ENCODE assay signal across 13 cellular contexts in the genomic region with DNA sequence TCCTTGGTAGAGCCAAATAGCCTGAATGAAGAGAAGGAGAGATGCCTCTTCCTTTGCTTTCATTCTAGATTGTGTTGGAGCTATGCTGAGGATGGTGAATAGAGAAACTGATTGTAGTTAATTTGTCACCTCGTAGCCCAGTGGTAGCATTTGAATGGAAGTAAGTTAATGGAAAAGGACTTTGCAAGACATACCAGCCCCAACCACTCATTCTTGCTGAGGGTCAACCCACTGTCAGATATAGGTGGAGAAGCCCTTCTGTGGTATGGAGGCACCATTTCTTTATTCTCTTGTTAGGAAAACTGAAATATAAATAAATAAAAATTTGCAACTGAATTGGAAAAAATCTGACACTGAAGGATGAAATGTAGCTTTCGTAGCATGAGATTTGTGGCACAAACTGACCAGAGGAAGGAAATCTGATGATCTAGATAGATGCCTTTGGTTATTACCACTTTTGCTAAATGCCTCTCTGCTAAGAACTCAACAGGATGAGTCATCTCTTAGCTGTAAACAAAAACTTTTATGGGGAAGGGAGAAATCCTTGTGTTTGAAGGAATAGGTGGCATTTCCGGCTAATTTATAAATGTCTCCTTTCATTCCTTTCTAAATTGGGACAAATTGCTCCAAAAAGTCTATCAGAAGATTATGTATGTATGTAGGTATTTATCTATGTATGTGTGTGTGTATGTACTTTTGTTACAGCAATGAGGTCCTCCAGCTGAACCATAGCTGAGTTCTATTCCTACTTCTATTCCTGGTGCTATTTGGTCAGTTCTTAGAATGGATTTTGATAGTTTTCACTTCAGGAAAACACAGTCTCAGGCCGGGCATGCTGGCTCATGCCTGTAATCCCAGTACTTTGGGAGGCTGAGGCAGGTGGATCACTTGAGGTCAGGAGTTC.
A peak's percentile ranks its signal among the peaks of the same experiment; 100 is the strongest.
DNase-seq lines count a peak whose midpoint lies in the region; ATAC-seq, FAIRE-seq and TF ChIP-seq lines count a peak whose summit lies in the region.
"Had no signal": no experiment of that assay in that cellular context is flagged by ENCODE, and none has a peak within 500 bp of the region (broad histone marks: within the 10 kb centered on the region; RNA-seq: fewer than 3 reads in every experiment).

No MANE protein-coding gene starts in this region.

- in situ Hi-C loops in GM13977 (cut with MboI; ENCODE audit: low pct_unique_long_range_greater_than_20kb, low sequenced_read_pairs, unreplicated experiment) = no loop called here

- no peaks in the 10 kb centered on the region for H3K4me1 Mint-ChIP-seq in H9
- H3K4me1 Mint-ChIP-seq in T-helper 2 cell treated with Interferon-gamma antibody and Interleukin-4, amounts not matched to agents 5 μg/mL and 100 μg/mL, for 36 hours (ENCODE audit: low read depth) = peaks cover 67% of the 10 kb centered on the region
- H3K4me1 Mint-ChIP-seq: B cell had no signal

- FAIRE-seq in small intestine (lab: Jason Lieb, UNC) = no peak

- H3K9me3 ChIP-seq in A673 (ENCODE audit: low read depth, low read length, poor library complexity, severe bottlenecking) = no peaks in the 10 kb centered on the region
- no peaks in the 10 kb centered on the region for H3K9me3 ChIP-seq in H9 (ENCODE audit: control insufficient read depth, low read depth, low read length)
- H3K9me3 ChIP-seq in small intestine (ENCODE audit: control insufficient read depth, low read depth) = no peaks in the 10 kb centered on the region
- no peaks in the 10 kb centered on the region for H3K9me3 ChIP-seq in hepatocyte (ENCODE audit: low read depth)
- H3K9me3 ChIP-seq: gastrocnemius medialis, right lobe of liver, upper lobe of right lung had no signal

- no peak overlapping the region for H3K4me3 ChIP-seq in A673 (ENCODE audit: low read depth, low read length, poor library complexity, severe bottlenecking)
- H3K4me3 ChIP-seq in small intestine (ENCODE audit: low read depth in 1 of 2, low read length in 2 of 2) = no peak overlapping the region
- no peak overlapping the region for H3K4me3 ChIP-seq in hepatocyte
- H3K4me3 ChIP-seq: gastrocnemius medialis, right lobe of liver, upper lobe of right lung had no signal

- H2BK15ac ChIP-seq in H9 (ENCODE audit: low read depth, low read length) = no peak overlapping the region

- no peaks in the 10 kb centered on the region for H3K27me3 Mint-ChIP-seq in H9 (ENCODE audit: low read depth)
- no peaks in the 10 kb centered on the region for H3K27me3 Mint-ChIP-seq in T-helper 2 cell treated with Interferon-gamma antibody and Interleukin-4, amounts not matched to agents 5 μg/mL and 100 μg/mL, for 36 hours (ENCODE audit: low read depth)
- H3K27me3 Mint-ChIP-seq: B cell had no signal

- no peak overlapping the region for H2AK5ac ChIP-seq in H9 (ENCODE audit: insufficient read length, low read length)

- H4K91ac ChIP-seq in H9 (ENCODE audit: insufficient read length, low read depth, low read length) = no peak overlapping the region

- H2AFZ ChIP-seq in H9 (ENCODE audit: low read length) = no peak overlapping the region
- no peak overlapping the region for H2AFZ ChIP-seq in hepatocyte

- no peak overlapping the region for H3K27ac Mint-ChIP-seq in H9
- H3K27ac Mint-ChIP-seq in T-helper 2 cell treated with Interferon-gamma antibody and Interleukin-4, amounts not matched to agents 5 μg/mL and 100 μg/mL, for 36 hours = no peak overlapping the region
- H3K27ac Mint-ChIP-seq: B cell had no signal

- H3K36me3 Mint-ChIP-seq in H9 (ENCODE audit: insufficient read depth in 1 of 3, low read depth in 3 of 3) = no peaks in the 10 kb centered on the region
- peaks cover 61% of the 10 kb centered on the region for H3K36me3 Mint-ChIP-seq in T-helper 2 cell treated with Interferon-gamma antibody and Interleukin-4, amounts not matched to agents 5 μg/mL and 100 μg/mL, for 36 hours (ENCODE audit: low read depth)

- peak overlapping the region; percentile 12 for H3T11ph ChIP-seq in H9 (ENCODE audit: low read length)

- H3K23me2 ChIP-seq in H9 (ENCODE audit: insufficient read length, low read depth, low read length, poor library complexity, severe bottlenecking) = no peaks in the 10 kb centered on the region

- H3K9me2 ChIP-seq in hepatocyte (replicated peaks; ENCODE audit: insufficient read depth) = no peaks in the 10 kb centered on the region

- no peak overlapping the region for H4K8ac ChIP-seq in H9 (replicated peaks; ENCODE audit: insufficient read length, low read depth, low read length)

- no peak overlapping the region for H3K4ac ChIP-seq in H9 (ENCODE audit: low read depth, low read length)

- H3K23ac ChIP-seq in H9 (ENCODE audit: insufficient read length, low read depth, low read length) = no peak overlapping the region

- H3K4me3 Mint-ChIP-seq in H9 = no peak overlapping the region
- H3K4me3 Mint-ChIP-seq in T-helper 2 cell treated with Interferon-gamma antibody and Interleukin-4, amounts not matched to agents 5 μg/mL and 100 μg/mL, for 36 hours = peak overlapping the region; percentile 28
- H3K4me3 Mint-ChIP-seq: B cell had no signal

- H3K36me3 ChIP-seq in A673 (ENCODE audit: insufficient read depth, low read length, poor library complexity, severe bottlenecking) (no peaks in the 10 kb centered on the region), small intestine (ENCODE audit: control insufficient read depth in 2 of 2, insufficient read depth in 2 of 2, low read length in 2 of 2) (no peaks in the 10 kb centered on the region), hepatocyte (replicated peaks; ENCODE audit: insufficient read depth, low read depth) (no peaks in the 10 kb centered on the region)
- H3K36me3 ChIP-seq: gastrocnemius medialis, right lobe of liver, upper lobe of right lung had no signal

- H3K9me3 Mint-ChIP-seq in H9 = no peaks in the 10 kb centered on the region
- no peaks in the 10 kb centered on the region for H3K9me3 Mint-ChIP-seq in T-helper 2 cell treated with Interferon-gamma antibody and Interleukin-4, amounts not matched to agents 5 μg/mL and 100 μg/mL, for 36 hours

- TF ChIP-seq CTCF in A673 (conservative IDR thresholded peaks at IDR 0.05; ENCODE audit: low read depth, low read length) = no peak
- no peak for TF ChIP-seq CTCF in H9 (conservative IDR thresholded peaks at IDR 0.05)
- TF ChIP-seq CTCF in foreskin keratinocyte (conservative IDR thresholded peaks at IDR 0.05) = no peak
- no peak for TF ChIP-seq CTCF in hepatocyte (IDR thresholded peaks at IDR 0.05; ENCODE audit: poor library complexity)
- TF ChIP-seq CTCF in GM13977 (IDR thresholded peaks at IDR 0.05; ENCODE audit: extremely low read depth, insufficient read depth, missing control alignments) = no peak

- H3K56ac ChIP-seq in H9 (ENCODE audit: insufficient read length, low read depth, low read length) = no peak overlapping the region

- no peak overlapping the region for H3K9ac ChIP-seq in H9 (ENCODE audit: extremely low read depth, insufficient read length, low read length)

- H2BK20ac ChIP-seq in H9 (ENCODE audit: low read depth, low read length, poor library complexity, severe bottlenecking) = no peak overlapping the region

- BruUV-seq in A673 (replicated peaks; lab: Mats Ljungman, UMichigan) = no TSS peak

- H3K4me2 ChIP-seq in H9 (ENCODE audit: insufficient read depth, insufficient read length, low read length) = no peak overlapping the region
- no peak overlapping the region for H3K4me2 ChIP-seq in hepatocyte

- H3K27ac ChIP-seq in A673 (ENCODE audit: low read depth, low read length, poor library complexity, severe bottlenecking) (no peak overlapping the region), H9 (ENCODE audit: insufficient read length, low read depth, low read length) (no peak overlapping the region), foreskin keratinocyte (no peak overlapping the region), small intestine (ENCODE audit: low read depth in 1 of 2, low read length in 1 of 2) (no peak overlapping the region), hepatocyte (no peak overlapping the region)
- H3K27ac ChIP-seq: gastrocnemius medialis, right lobe of liver, upper lobe of right lung had no signal

- no peaks in the 10 kb centered on the region for H3K79me2 ChIP-seq in H9 (ENCODE audit: insufficient read depth, low read length)
- no peaks in the 10 kb centered on the region for H3K79me2 ChIP-seq in hepatocyte

- H3K14ac ChIP-seq in H9 (ENCODE audit: insufficient read depth, low read length) = no peak overlapping the region

- peaks cover 33% of the 10 kb centered on the region for H3K4me1 ChIP-seq in A673 (ENCODE audit: insufficient read depth, low read length, poor library complexity, severe bottlenecking)
- H3K4me1 ChIP-seq in H9 (ENCODE audit: insufficient read depth, low read length) = no peaks in the 10 kb centered on the region
- H3K4me1 ChIP-seq in foreskin keratinocyte = peaks cover 6% of the 10 kb centered on the region
- H3K4me1 ChIP-seq in small intestine (ENCODE audit: control insufficient read depth in 2 of 2, insufficient read depth in 1 of 2, low read depth in 1 of 2, low read length in 1 of 2) = peaks cover 0 to 2% of the 10 kb centered on the region in 2 donors
- H3K4me1 ChIP-seq in hepatocyte (ENCODE audit: insufficient read depth) = no peaks in the 10 kb centered on the region
- H3K4me1 ChIP-seq: gastrocnemius medialis, right lobe of liver had no signal

- POLR2A ChIA-PET in A673 (lab: Charles Lee; ENCODE audit: low non-redundant PET) = no interaction called here

- no peak overlapping the region for H2BK120ac ChIP-seq in H9 (ENCODE audit: low read depth, low read length, poor library complexity, severe bottlenecking)

- H3K27me3 ChIP-seq in A673 (replicated peaks; ENCODE audit: insufficient read depth, low read depth, low read length, poor library complexity) (no peaks in the 10 kb centered on the region), H9 (ENCODE audit: insufficient read depth, low read length) (no peaks in the 10 kb centered on the region), foreskin keratinocyte (no peaks in the 10 kb centered on the region), small intestine (ENCODE audit: control insufficient read depth in 2 of 2, insufficient read depth in 2 of 2, low read length in 2 of 2) (no peaks in the 10 kb centered on the region), hepatocyte (no peaks in the 10 kb centered on the region)
- H3K27me3 ChIP-seq: gastrocnemius medialis, right lobe of liver, upper lobe of right lung had no signal

- H4K20me1 ChIP-seq in H9 (ENCODE audit: control insufficient read depth, insufficient read depth, insufficient read length) = no peaks in the 10 kb centered on the region
- H4K20me1 ChIP-seq in hepatocyte (ENCODE audit: insufficient read depth, poor library complexity, severe bottlenecking) = no peaks in the 10 kb centered on the region

- no peak overlapping the region for H2BK5ac ChIP-seq in H9 (ENCODE audit: insufficient read length, low read length)

- no peak overlapping the region for H4K5ac ChIP-seq in H9 (ENCODE audit: insufficient read length, low read depth, low read length)

- DNase-seq in A673 (ENCODE audit: low spot score) (peak; percentile 60), H9 (no peak), foreskin keratinocyte (no peak), small intestine (no peak), germinal center (ENCODE audit: low spot score) (no peak), hepatocyte (ENCODE audit: low spot score) (no peak), GM13977 (ENCODE audit: low spot score) (no peak)
- DNase-seq in T-helper 2 cell treated with Interferon-gamma antibody and Interleukin-4, amounts not matched to agents 5 μg/mL and 100 μg/mL, for 36 hours (ENCODE audit: low spot score) = no peak
- DNase-seq: activated T-cell treated with anti-CD3 and anti-CD28 coated beads, Interleukin-2, amount 50 U/mL, for 1 hour; gastrocnemius medialis; right lobe of liver; upper lobe of right lung had no signal

- WGBS in H9 (ENCODE audit: extremely low coverage, insufficient read length, low lambda C conversion rate) = no CpG with 5 or more reads among the region's 4 CpGs
- WGBS in small intestine, 3 donors = 71 to 86% (median 86%) methylated on average over 4 of the region's 4 CpGs
- 55% methylated on average over 4 of the region's 4 CpGs for WGBS in hepatocyte (ENCODE audit: low lambda C conversion rate, missing lambda C conversion rate)

- no peak overlapping the region for H2BK12ac ChIP-seq in H9 (ENCODE audit: insufficient read length, low read depth, low read length)

- no peak overlapping the region for H3K18ac ChIP-seq in H9 (ENCODE audit: insufficient read length, low read depth, low read length)

- intact Hi-C loops in A673 (cut with micrococcal nuclease; ENCODE audit: unreplicated experiment) = no loop called here

- ATAC-seq in foreskin keratinocyte = peak; percentile 41
- ATAC-seq: gastrocnemius medialis, right lobe of liver, upper lobe of right lung had no signal

- CTCF ChIA-PET in A673 (lab: Charles Lee) = no interaction called here

- H3K79me1 ChIP-seq in H9 (ENCODE audit: insufficient read depth, low read depth, low read length, poor library complexity, severe bottlenecking) = no peaks in the 10 kb centered on the region
